In genomic region chr6:106634565-106634964, GRCh38 we compare ENCODE assay signal across 27 cellular contexts. TPM values are rescaled to one million over a fixed set of nuclear protein-coding genes. Genes with fewer than 3 reads are reported as not detected.
DNase-seq lines count a peak whose midpoint lies in the region; ATAC-seq and TF ChIP-seq lines count a peak whose summit lies in the region.
"Had no signal": no experiment of that assay in that cellular context is flagged by ENCODE, and none has a peak within 500 bp of the region (broad histone marks: within the 10 kb centered on the region; RNA-seq: fewer than 3 reads in every experiment).

No MANE protein-coding gene starts in this region.

- H3K9me3 Mint-ChIP-seq in CD4-positive, CD25-positive, alpha-beta regulatory T cell = peaks cover 0 to 2% (median 0%) of the 10 kb centered on the region in 7 donors
- H3K9me3 Mint-ChIP-seq in IgD-negative memory B cell = peaks cover 0 to 4% (median 0%) of the 10 kb centered on the region in 3 donors
- H3K9me3 Mint-ChIP-seq in stimulated activated memory B cell treated with anti-CD40 and anti-IgM and Interleukin-4, amounts not matched to agents 10 μg/mL and 1 μg/mL and 100 μg/mL, for 72 hours = no peaks in the 10 kb centered on the region
- H3K9me3 Mint-ChIP-seq: CD4-positive, alpha-beta memory T cell; GM23338 had no signal

- intact Hi-C loops in mammary epithelial cell (cut with micrococcal nuclease) (no loop called here), Right ventricle myocardium superior (cut with DNase I) (no loop called here)

- no peaks in the 10 kb centered on the region for H3K27me3 Mint-ChIP-seq in CD4-positive, CD25-positive, alpha-beta regulatory T cell
- H3K27me3 Mint-ChIP-seq in IgD-negative memory B cell (no peaks in the 10 kb centered on the region), T-helper 17 cell (no peaks in the 10 kb centered on the region)
- no peaks in the 10 kb centered on the region for H3K27me3 Mint-ChIP-seq in stimulated activated memory B cell treated with anti-CD40 and anti-IgM and Interleukin-4, amounts not matched to agents 10 μg/mL and 1 μg/mL and 100 μg/mL, for 72 hours
- H3K27me3 Mint-ChIP-seq: CD4-positive, alpha-beta memory T cell had no signal

- H4K20me1 ChIP-seq in mammary epithelial cell (ENCODE audit: insufficient read depth, low read length) (no peaks in the 10 kb centered on the region), smooth muscle cell (ENCODE audit: low read depth) (peaks cover 17% of the 10 kb centered on the region)

- peaks cover 38 to 60% (median 44%) of the 10 kb centered on the region in 4 donors for H3K4me1 Mint-ChIP-seq in CD4-positive, CD25-positive, alpha-beta regulatory T cell
- peaks cover 43 to 62% (median 50%) of the 10 kb centered on the region in 3 donors for H3K4me1 Mint-ChIP-seq in IgD-negative memory B cell
- H3K4me1 Mint-ChIP-seq in T-helper 17 cell = peaks cover 47% of the 10 kb centered on the region
- peaks cover 67% of the 10 kb centered on the region for H3K4me1 Mint-ChIP-seq in stimulated activated memory B cell treated with anti-CD40 and anti-IgM and Interleukin-4, amounts not matched to agents 10 μg/mL and 1 μg/mL and 100 μg/mL, for 72 hours

- no peak for ATAC-seq in CD4-positive, CD25-positive, alpha-beta regulatory T cell (ENCODE audit: low read depth in 2 of 2)
- ATAC-seq in T-helper 17 cell (no peak), Right ventricle myocardium superior (ENCODE audit: poor library complexity) (no peak)
- no peak for ATAC-seq in stimulated activated memory B cell treated with anti-CD40 and anti-IgM and Interleukin-4, amounts not matched to agents 10 μg/mL and 1 μg/mL and 100 μg/mL, for 72 hours
- ATAC-seq: GM12878, GM23338 had no signal

- WGBS in mammary epithelial cell (ENCODE audit: low coverage, missing lambda C conversion rate) = 98% methylated on average over 5 of the region's 5 CpGs
- WGBS in smooth muscle cell (ENCODE audit: low lambda C conversion rate) = 97% methylated on average over 5 of the region's 5 CpGs

- no TSS peak for BruUV-seq in mammary epithelial cell (replicated peaks; lab: Mats Ljungman, UMichigan)

- H3K4me1 ChIP-seq in CD4-positive, CD25-positive, alpha-beta regulatory T cell (ENCODE audit: control insufficient read depth, insufficient read depth, low read length, poor library complexity, severe bottlenecking) = peaks cover 12% of the 10 kb centered on the region
- H3K4me1 ChIP-seq in mammary epithelial cell (ENCODE audit: insufficient read depth, low read length) (peaks cover 4% of the 10 kb centered on the region), smooth muscle cell (ENCODE audit: low read depth) (peaks cover 5% of the 10 kb centered on the region)
- H3K4me1 ChIP-seq: HAP-1, SJCRH30 had no signal

- no peak overlapping the region for H3K4me3 Mint-ChIP-seq in CD4-positive, CD25-positive, alpha-beta regulatory T cell
- peak overlapping the region in 2 of 4 donors; percentile 13 to 64 for H3K4me3 Mint-ChIP-seq in IgD-negative memory B cell
- H3K4me3 Mint-ChIP-seq in T-helper 17 cell = peak overlapping the region; percentile 34
- H3K4me3 Mint-ChIP-seq in stimulated activated memory B cell treated with anti-CD40 and anti-IgM and Interleukin-4, amounts not matched to agents 10 μg/mL and 1 μg/mL and 100 μg/mL, for 72 hours = no peak overlapping the region
- H3K4me3 Mint-ChIP-seq: CD4-positive, alpha-beta memory T cell; GM23338 had no signal

- no peaks in the 10 kb centered on the region for H3K27me3 ChIP-seq in CD4-positive, CD25-positive, alpha-beta regulatory T cell (ENCODE audit: control insufficient read depth, insufficient read depth, low read length)
- H3K27me3 ChIP-seq in mammary epithelial cell (ENCODE audit: insufficient read depth, low read length) (no peaks in the 10 kb centered on the region), smooth muscle cell (ENCODE audit: low read depth) (no peaks in the 10 kb centered on the region)
- H3K27me3 ChIP-seq: BLaER1 treated with 17β-estradiol and CSF1 and Interleukin-3, amounts not matched to agents 10 nM and 100 nM; SJCRH30 had no signal

- H3F3A ChIP-seq in smooth muscle cell (ENCODE audit: low read depth) = no peaks in the 10 kb centered on the region

- no peaks in the 10 kb centered on the region for H3K36me3 ChIP-seq in CD4-positive, CD25-positive, alpha-beta regulatory T cell (ENCODE audit: control insufficient read depth, insufficient read depth, low read length)
- H3K36me3 ChIP-seq in mammary epithelial cell (ENCODE audit: insufficient read depth, low read length) (no peaks in the 10 kb centered on the region), smooth muscle cell (ENCODE audit: low read depth) (no peaks in the 10 kb centered on the region)
- H3K36me3 ChIP-seq: HAP-1, SJCRH30 had no signal

- H3K4me2 ChIP-seq in mammary epithelial cell (ENCODE audit: insufficient read depth, low read depth, low read length) = no peak overlapping the region
- no peak overlapping the region for H3K4me2 ChIP-seq in smooth muscle cell
- H3K4me2 ChIP-seq: BLaER1 treated with 17β-estradiol and CSF1 and Interleukin-3, amounts not matched to agents 10 nM and 100 nM; GM23338; KMS-11 had no signal

- TF ChIP-seq CTCF in mammary epithelial cell (conservative IDR thresholded peaks at IDR 0.05 in 1 of 2, IDR thresholded peaks at IDR 0.05 in 1 of 2; ENCODE audit: extremely low read depth in 1 of 2, insufficient read depth in 1 of 2, low read depth in 1 of 2, low read length in 2 of 2) = no peak
- TF ChIP-seq CTCF in smooth muscle cell (IDR thresholded peaks at IDR 0.05; ENCODE audit: borderline replicate concordance, insufficient read depth, poor library complexity, severe bottlenecking) = no peak

- DNase-seq in CD4-positive, CD25-positive, alpha-beta regulatory T cell = no peak
- DNase-seq in T-helper 17 cell (no peak), mammary epithelial cell (no peak), Right ventricle myocardium superior (no peak), smooth muscle cell (lab: John Stamatoyannopoulos, UW; ENCODE audit: unreplicated experiment) (no peak)
- DNase-seq: CD4-positive, alpha-beta memory T cell; DMS 273 treated with DMSO at 0.1 percent for 48 hours; DMS79; EL; GDM1; IMR-90; NCI-H1048; NCI-H1417; NCI-H1694; NCI-H2081; NCI-H2171; NCI-H226; NCI-H510A; NCI-H69; SJCRH30 had no signal

- H3K4me3 ChIP-seq in CD4-positive, CD25-positive, alpha-beta regulatory T cell (ENCODE audit: low read depth, low read length) = no peak overlapping the region
- H3K4me3 ChIP-seq in mammary epithelial cell (replicated peaks in 1 of 3; ENCODE audit: insufficient read depth in 1 of 3, low read depth in 2 of 3, low read length in 3 of 3) (no peak overlapping the region), smooth muscle cell (no peak overlapping the region)
- H3K4me3 ChIP-seq: BLaER1 treated with 17β-estradiol and CSF1 and Interleukin-3, amounts not matched to agents 10 nM and 100 nM; GM12878; GM23338; HAP-1; SJCRH30 had no signal

- H3K9me3 ChIP-seq in CD4-positive, CD25-positive, alpha-beta regulatory T cell (ENCODE audit: control insufficient read depth in 2 of 2, low read length in 2 of 2) = no peaks in the 10 kb centered on the region
- H3K9me3 ChIP-seq in T-helper 17 cell (ENCODE audit: control insufficient read depth, low read length, poor library complexity, severe bottlenecking) = no peaks in the 10 kb centered on the region
- H3K9me3 ChIP-seq in mammary epithelial cell (replicated peaks; ENCODE audit: insufficient read depth, low read length) = no peaks in the 10 kb centered on the region
- H3K9me3 ChIP-seq in smooth muscle cell (replicated peaks; ENCODE audit: low read depth) = no peaks in the 10 kb centered on the region
- H3K9me3 ChIP-seq: HAP-1, SJCRH30 had no signal

- H3K9ac ChIP-seq in mammary epithelial cell (ENCODE audit: insufficient read depth, low read length) (no peak overlapping the region), smooth muscle cell (ENCODE audit: low read depth) (no peak overlapping the region)
- H3K9ac ChIP-seq: BLaER1 treated with 17β-estradiol and CSF1 and Interleukin-3, amounts not matched to agents 10 nM and 100 nM; KMS-11 had no signal

- CTCF ChIA-PET in mammary epithelial cell (lab: Charles Lee; ENCODE audit: low non-redundant PET) = no interaction called here

- H3K27ac ChIP-seq in CD4-positive, CD25-positive, alpha-beta regulatory T cell (ENCODE audit: insufficient read depth, low read length, poor library complexity, severe bottlenecking) = no peak overlapping the region
- H3K27ac ChIP-seq in mammary epithelial cell (ENCODE audit: insufficient read depth, low read depth, low read length) (no peak overlapping the region), smooth muscle cell (ENCODE audit: low read depth) (no peak overlapping the region)
- H3K27ac ChIP-seq: BLaER1 treated with 17β-estradiol and CSF1 and Interleukin-3, amounts not matched to agents 10 nM and 100 nM; KMS-11; SJCRH30 had no signal

- dilution Hi-C loops in mammary epithelial cell (cut with HindIII; ENCODE audit: low sequenced_read_pairs) = no loop called here

- H3K36me3 Mint-ChIP-seq in CD4-positive, CD25-positive, alpha-beta regulatory T cell = peaks cover 27% of the 10 kb centered on the region
- H3K36me3 Mint-ChIP-seq in IgD-negative memory B cell = peaks cover 1% of the 10 kb centered on the region
- peaks cover 2% of the 10 kb centered on the region for H3K36me3 Mint-ChIP-seq in T-helper 17 cell (ENCODE audit: low read depth)
- peaks cover 25% of the 10 kb centered on the region for H3K36me3 Mint-ChIP-seq in stimulated activated memory B cell treated with anti-CD40 and anti-IgM and Interleukin-4, amounts not matched to agents 10 μg/mL and 1 μg/mL and 100 μg/mL, for 72 hours

- H2AFZ ChIP-seq in mammary epithelial cell (ENCODE audit: low read depth, low read length) = no peak overlapping the region
- H2AFZ ChIP-seq in smooth muscle cell (ENCODE audit: low read depth) = no peak overlapping the region
- H2AFZ ChIP-seq: GM23338 had no signal

- peak overlapping the region in 2 of 3 donors; percentile 1 to 33 for H3K27ac Mint-ChIP-seq in CD4-positive, CD25-positive, alpha-beta regulatory T cell
- H3K27ac Mint-ChIP-seq in IgD-negative memory B cell (peak overlapping the region in 2 of 3 donors; percentile 40 to 59), T-helper 17 cell (no peak overlapping the region)
- H3K27ac Mint-ChIP-seq in stimulated activated memory B cell treated with anti-CD40 and anti-IgM and Interleukin-4, amounts not matched to agents 10 μg/mL and 1 μg/mL and 100 μg/mL, for 72 hours = peak overlapping the region; percentile 68
- H3K27ac Mint-ChIP-seq: GM23338 had no signal

- in situ Hi-C loops in mammary epithelial cell (cut with MboI; ENCODE audit: low sequenced_read_pairs in 2 of 2) = no loop called here

- peaks cover 81% of the 10 kb centered on the region for H3K79me2 ChIP-seq in mammary epithelial cell (ENCODE audit: insufficient read depth, low read length)
- peaks cover 72% of the 10 kb centered on the region for H3K79me2 ChIP-seq in smooth muscle cell (ENCODE audit: low read depth)

RNA-seq across cellular contexts. Expression of gene QRSL1, which starts 5.2 kb away (rescaled TPM):
- 9.5 TPM for total RNA-seq in CD4-positive, CD25-positive, alpha-beta regulatory T cell
- 10 to 100 TPM in 3 of 4 donors, 1 to 10 TPM in 1; 8.6 to 15.1 (median 11.8) TPM for polyA plus RNA-seq in CD4-positive, CD25-positive, alpha-beta regulatory T cell
- 78.5 TPM for polyA plus RNA-seq in IgD-negative memory B cell
- 10 to 100 TPM; 11.9 to 12.5 TPM for total RNA-seq in T-helper 17 cell
- 10 to 100 TPM; 10.8 to 14.9 TPM for total RNA-seq in mammary epithelial cell
- polyA plus RNA-seq in mammary epithelial cell = 6.7 TPM
- polyA minus RNA-seq in mammary epithelial cell = 3.4 TPM
- total RNA-seq in Right ventricle myocardium superior = 21.4 TPM
- total RNA-seq in smooth muscle cell = 8.9 and 9.3 TPM in 2 replicates
- 7.4 and 10.4 TPM in 2 replicates for polyA plus RNA-seq in smooth muscle cell

RNA-seq across cellular contexts. Expression of gene RTN4IP1, which starts 5.3 kb away (rescaled TPM):
- total RNA-seq in CD4-positive, CD25-positive, alpha-beta regulatory T cell = 5.9 TPM
- polyA plus RNA-seq in CD4-positive, CD25-positive, alpha-beta regulatory T cell = 10 to 100 TPM in 3 of 4 donors, 1 to 10 TPM in 1; 7.7 to 13.8 (median 10.8) TPM
- polyA plus RNA-seq in IgD-negative memory B cell = 14.2 TPM
- 1 to 10 TPM; 3.1 to 5.4 TPM for total RNA-seq in T-helper 17 cell
- total RNA-seq in mammary epithelial cell = 1 to 10 TPM; 4.3 to 7.4 TPM
- polyA plus RNA-seq in mammary epithelial cell = 8.3 TPM
- 18.6 TPM for polyA minus RNA-seq in mammary epithelial cell
- total RNA-seq in Right ventricle myocardium superior = 20.4 TPM
- 7.4 and 8.2 TPM in 2 replicates for total RNA-seq in smooth muscle cell
- polyA plus RNA-seq in smooth muscle cell = 5.7 and 6.2 TPM in 2 replicates
